8 cellular contexts compared by ENCODE assay signal in genomic region chr6:293185-294174, GRCh38. TPM values are rescaled to one million over a fixed set of nuclear protein-coding genes. Genes with fewer than 3 reads are reported as not detected.
DNase-seq lines count a peak whose midpoint lies in the region; ATAC-seq and TF ChIP-seq lines count a peak whose summit lies in the region.

No MANE protein-coding gene starts in this region.

- H3F3A ChIP-seq in OCI-LY1 (ENCODE audit: insufficient read depth, low read length) = no peaks in the 10 kb centered on the region

- no peaks in the 10 kb centered on the region for H3K9me2 ChIP-seq in OCI-LY1 (ENCODE audit: low read depth, low read length)

- DNase-seq in astrocyte of the spinal cord (ENCODE audit: low read depth, low spot score) (peak; percentile 42), left lobe of liver (ENCODE audit: low spot score) (peak; percentile 70), ecto neural progenitor cell (ENCODE audit: low spot score) (no peak), NCI-H69 (lab: John Stamatoyannopoulos, UW) (no peak)
- DNase-seq in stimulated activated CD8-positive, alpha-beta memory T cell treated with anti-CD3 and anti-CD28 coated beads, Interleukin-12 subunit alpha, Interleukin-12 subunit beta, amount 100 ng/mL, for 1 hour (ENCODE audit: low read depth) = peak; percentile 18

- H3K36me3 ChIP-seq in OCI-LY1 (ENCODE audit: insufficient read depth, low read length) = no peaks in the 10 kb centered on the region; the same call in 1 of the 2 replicates

- 0 out of 2 replicates have a peak, but pooled peaks cover 4% of the 10 kb centered on the region for H3K9me3 ChIP-seq in OCI-LY1 (ENCODE audit: low read length)

- H3K79me2 ChIP-seq in OCI-LY1 (ENCODE audit: insufficient read depth, low read length) = no peaks in the 10 kb centered on the region

- peak overlapping the region; percentile 79 for H3K27ac ChIP-seq in C4-2B
- no peak overlapping the region for H3K27ac ChIP-seq in OCI-LY1 (ENCODE audit: low read depth, low read length, poor library complexity, severe bottlenecking)

- no peak overlapping the region for H2AFZ ChIP-seq in OCI-LY1 (ENCODE audit: low read length)

- H3K4me3 ChIP-seq in OCI-LY1 (ENCODE audit: low read depth, low read length, poor library complexity, severe bottlenecking) = peak overlapping the region; percentile 70
- H3K4me3 ChIP-seq in astrocyte of the spinal cord (ENCODE audit: low read depth, low read length) = peak overlapping the region; percentile 65

- peak; percentile 7 for ATAC-seq in left lobe of liver
- ATAC-seq in GM21786 (IDR thresholded peaks at IDR 0.05; ENCODE audit: unreplicated experiment) = no peak

- peak overlapping the region; percentile 81 for H3K4me2 ChIP-seq in OCI-LY1 (ENCODE audit: low read length)

- H3K27me3 ChIP-seq in OCI-LY1 (ENCODE audit: insufficient read depth, low read length) = no peaks in the 10 kb centered on the region; the same call in 1 of the 2 replicates

- peak overlapping the region; percentile 74 for H3K9ac ChIP-seq in OCI-LY1 (ENCODE audit: low read length)

- no peaks in the 10 kb centered on the region for H4K20me1 ChIP-seq in OCI-LY1 (ENCODE audit: insufficient read depth, low read length)

- in situ Hi-C loops in astrocyte of the spinal cord (cut with HindIII; ENCODE audit: low sequenced_read_pairs) = no loop called here

- H3K4me1 ChIP-seq in OCI-LY1 (ENCODE audit: insufficient read depth, low read length, severe bottlenecking) = peaks cover 25% of the 10 kb centered on the region

- TF ChIP-seq CTCF in C4-2B (conservative IDR thresholded peaks at IDR 0.05) = no peak
- no peak for TF ChIP-seq CTCF in OCI-LY1 (IDR thresholded peaks at IDR 0.05; ENCODE audit: low read length)
- no peak for TF ChIP-seq CTCF in astrocyte of the spinal cord (IDR thresholded peaks at IDR 0.05; ENCODE audit: low read depth, low read length)

RNA-seq across cellular contexts. Expression of gene DUSP22, which starts 1.2 kb away (rescaled TPM):
- 15.9 TPM for total RNA-seq in left lobe of liver

Comparison
In these comparisons a context has a peak if more than half of its experiments do, and no peak if none do; other contexts are left out.
1. DNase-seq: peak in astrocyte of the spinal cord (single experiment), left lobe of liver (single experiment) and stimulated activated CD8-positive, alpha-beta memory T cell treated with anti-CD3 and anti-CD28 coated beads, Interleukin-12 subunit alpha, Interleukin-12 subunit beta, amount 100 ng/mL, for 1 hour (single experiment); none in ecto neural progenitor cell (single experiment) and NCI-H69 (single experiment).